27 cellular contexts compared by ENCODE assay signal in genomic region chr3:119368243-119368800, GRCh38.
"Had no signal": no experiment of that assay in that cellular context is flagged by ENCODE, and none has a peak within 500 bp of the region (broad histone marks: within the 10 kb centered on the region; RNA-seq: fewer than 3 reads in every experiment).

No MANE protein-coding gene starts in this region.

- H3K36me3 ChIP-seq: uterus had no signal

- H3K9me3 ChIP-seq: body of pancreas, esophagus muscularis mucosa, psoas muscle, right atrium auricular region, tibial nerve, uterus had no signal

- H3K27me3 ChIP-seq: body of pancreas, esophagus muscularis mucosa, right atrium auricular region, tibial nerve, uterus had no signal

- H3K4me1 Mint-ChIP-seq: activated naive CD8-positive, alpha-beta T cell treated with anti-CD3 and anti-CD28 coated beads, Interleukin-2, amount 10 ng/mL, durations not matched to agents 7 days and 5 days; naive B cell had no signal

- H3K9me3 Mint-ChIP-seq: activated naive CD4-positive, alpha-beta T cell treated with anti-CD3 and anti-CD28 coated beads for 36 hours; activated naive CD8-positive, alpha-beta T cell treated with anti-CD3 and anti-CD28 coated beads, Interleukin-2, amount 10 ng/mL, durations not matched to agents 7 days and 5 days; T-helper 2 cell treated with Interferon-gamma antibody and Interleukin-4, amounts not matched to agents 5 μg/mL and 100 μg/mL, for 36 hours had no signal

- ATAC-seq: body of pancreas, left lobe of liver, psoas muscle had no signal

- H3K27me3 Mint-ChIP-seq: activated naive CD8-positive, alpha-beta T cell treated with anti-CD3 and anti-CD28 coated beads, Interleukin-2, amount 10 ng/mL, durations not matched to agents 7 days and 5 days; naive B cell; stimulated activated naive CD8-positive, alpha-beta T cell treated with anti-CD3 and anti-CD28 coated beads, Interleukin-15, Interleukin-2, amounts not matched to agents 100 ng/mL and 50 ng/mL, for 24 hours had no signal

- H3K4me1 ChIP-seq: body of pancreas, esophagus muscularis mucosa, psoas muscle, right atrium auricular region, uterus had no signal

- H3K4me3 Mint-ChIP-seq: activated naive CD4-positive, alpha-beta T cell treated with anti-CD3 and anti-CD28 coated beads for 36 hours; activated naive CD8-positive, alpha-beta T cell treated with anti-CD3 and anti-CD28 coated beads, Interleukin-2, amount 10 ng/mL, durations not matched to agents 7 days and 5 days; naive B cell; stimulated activated naive CD8-positive, alpha-beta T cell treated with anti-CD3 and anti-CD28 coated beads, Interleukin-15, Interleukin-2, amounts not matched to agents 100 ng/mL and 50 ng/mL, for 24 hours; T-helper 2 cell treated with Interferon-gamma antibody and Interleukin-4, amounts not matched to agents 5 μg/mL and 100 μg/mL, for 36 hours had no signal

- DNase-seq: activated CD4-positive, alpha-beta T cell treated with anti-CD3 and anti-CD28 coated beads, Interleukin-2, amount 50 U/mL, for 4 hours; activated CD8-positive, alpha-beta memory T cell treated with anti-CD3 and anti-CD28 coated beads for 24 hours; activated CD8-positive, alpha-beta memory T cell treated with anti-CD3 and anti-CD28 coated beads, Interleukin-2, amount 50 U/mL, for 4 hours; activated effector memory CD4-positive, alpha-beta T cell treated with Interleukin-2 at 50 U/mL for 16 hours; activated naive CD4-positive, alpha-beta T cell treated with anti-CD3 and anti-CD28 coated beads for 36 hours; activated naive CD8-positive, alpha-beta T cell treated with anti-CD3 and anti-CD28 coated beads, Interleukin-2, amount 10 ng/mL, durations not matched to agents 7 days and 5 days; activated T-cell treated with anti-CD3 and anti-CD28 coated beads, Interleukin-2, amount 50 U/mL, for 48 hours; amygdala; body of pancreas; dermis blood vessel endothelial cell; effector CD8-positive, alpha-beta T cell; foreskin melanocyte; kidney; naive B cell; psoas muscle; stimulated activated CD4-positive, alpha-beta T cell treated with anti-CD3 and anti-CD28 coated beads, Interleukin-12 subunit alpha, Interleukin-12 subunit beta, amount 100 ng/mL, for 4 hours; stimulated activated CD4-positive, alpha-beta T cell treated with anti-CD3 and anti-CD28 coated beads, Interleukin-4, amount 100 ng/mL, for 4 hours; substantia nigra; uterus had no signal

- H3K4me3 ChIP-seq: body of pancreas, esophagus muscularis mucosa, lung, psoas muscle, right atrium auricular region, SK-N-MC, tibial nerve, uterus had no signal

- H3K27ac Mint-ChIP-seq: activated naive CD4-positive, alpha-beta T cell treated with anti-CD3 and anti-CD28 coated beads for 36 hours; activated naive CD8-positive, alpha-beta T cell treated with anti-CD3 and anti-CD28 coated beads, Interleukin-2, amount 10 ng/mL, durations not matched to agents 7 days and 5 days; stimulated activated naive CD8-positive, alpha-beta T cell treated with anti-CD3 and anti-CD28 coated beads, Interleukin-15, Interleukin-2, amounts not matched to agents 100 ng/mL and 50 ng/mL, for 24 hours; T-helper 2 cell treated with Interferon-gamma antibody and Interleukin-4, amounts not matched to agents 5 μg/mL and 100 μg/mL, for 36 hours had no signal

- H3K36me3 Mint-ChIP-seq: activated naive CD8-positive, alpha-beta T cell treated with anti-CD3 and anti-CD28 coated beads, Interleukin-2, amount 10 ng/mL, durations not matched to agents 7 days and 5 days had no signal

- H3K27ac ChIP-seq: body of pancreas, esophagus muscularis mucosa, psoas muscle, right atrium auricular region, SK-N-MC, uterus had no signal
